ENCODE assay signal across 15 cellular contexts in the genomic region with DNA sequence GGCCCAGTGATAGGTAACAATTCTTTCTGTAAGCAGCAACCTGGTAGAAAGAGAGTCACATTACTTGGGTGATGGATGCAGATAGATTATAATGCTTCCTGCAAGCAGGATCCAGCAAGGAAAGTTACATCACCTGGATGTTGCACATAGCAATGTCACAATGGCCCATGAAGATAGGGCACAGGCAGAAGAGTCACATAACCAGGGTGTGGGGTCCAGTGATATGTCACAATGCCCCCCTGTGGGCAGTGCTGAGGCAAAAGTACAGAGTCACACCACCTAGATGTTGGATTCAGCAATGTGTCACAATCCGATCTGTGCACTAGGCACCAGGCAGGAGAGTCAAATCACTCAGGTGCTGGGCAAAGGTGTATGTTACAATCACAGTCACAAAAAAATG. TPM values are rescaled to one million over a fixed set of nuclear protein-coding genes. Genes with fewer than 3 reads are reported as not detected.
DNase-seq lines count a peak whose midpoint lies in the region; ATAC-seq and TF ChIP-seq lines count a peak whose summit lies in the region.
"Had no signal": no experiment of that assay in that cellular context is flagged by ENCODE, and none has a peak within 500 bp of the region (broad histone marks: within the 10 kb centered on the region; RNA-seq: fewer than 3 reads in every experiment).

No MANE protein-coding gene starts in this region.

- no peak overlapping the region for H2AFZ ChIP-seq in trophoblast cell (ENCODE audit: insufficient read depth, low read length, poor library complexity)

- no peaks in the 10 kb centered on the region for H3K27me3 ChIP-seq in trophoblast cell (ENCODE audit: insufficient read depth, low read length)

- intact Hi-C loops in Right ventricle myocardium inferior (cut with DNase I): no loop called here

- no peak overlapping the region for H3K9ac ChIP-seq in trophoblast cell (ENCODE audit: low read length)

- no peaks in the 10 kb centered on the region for H3K9me3 ChIP-seq in trophoblast cell (ENCODE audit: insufficient read depth, low read depth, low read length)

- peak overlapping the region; percentile 32 for H3K27ac Mint-ChIP-seq in nephron progenitor cell
- no peak overlapping the region for H3K27ac Mint-ChIP-seq in immature natural killer cell

- ATAC-seq in Right ventricle myocardium inferior (no peak), esophagus mucosa (no peak)

- peaks cover 24 to 53% of the 10 kb centered on the region in 2 experiments for H3K36me3 ChIP-seq in trophoblast cell (ENCODE audit: control insufficient read depth in 1 of 2, insufficient read depth in 2 of 2, low read length in 2 of 2)

- H3K27ac ChIP-seq in trophoblast cell (ENCODE audit: low read depth, low read length): no peak overlapping the region

- H3K4ac ChIP-seq in trophoblast cell (ENCODE audit: low read depth, low read length): no peak overlapping the region

- TF ChIP-seq POLR2A in NB4 (IDR thresholded peaks at IDR 0.05; ENCODE audit: extremely low read depth, insufficient read length): no peak

- no peak for TF ChIP-seq CTCF in NB4 (IDR thresholded peaks at IDR 0.05; ENCODE audit: low read depth, low read length)
- no peak for TF ChIP-seq CTCF in nephron progenitor cell (IDR thresholded peaks at IDR 0.05)

- H3K23ac ChIP-seq in trophoblast cell (ENCODE audit: low read length): no peak overlapping the region

- no peak overlapping the region for H3K4me3 Mint-ChIP-seq in nephron progenitor cell
- no peak overlapping the region for H3K4me3 Mint-ChIP-seq in immature natural killer cell

- peaks cover 80% of the 10 kb centered on the region for H3K36me3 Mint-ChIP-seq in nephron progenitor cell (ENCODE audit: low read depth)
- H3K36me3 Mint-ChIP-seq in immature natural killer cell: peaks cover 17 to 35% (median 20%) of the 10 kb centered on the region in 3 donors

- H2AK5ac ChIP-seq in trophoblast cell (ENCODE audit: low read length): no peak overlapping the region

- peak; percentile 15 for DNase-seq in NB4 (ENCODE audit: low read depth)
- no peak for DNase-seq in nephron progenitor cell
- DNase-seq in trophoblast cell: peak; percentile 85 to 91
- DNase-seq in immature natural killer cell: no peak
- DNase-seq in Right ventricle myocardium inferior (ENCODE audit: missing footprints): no peak
- DNase-seq: C1 segment of cervical spinal cord; Calu3; CD4-positive, alpha-beta memory T cell; COR-L47; DMS79 treated with DMSO at 0.1 percent for 48 hours; GF-D8; GOT3; H7; HCEC 1CT had no signal

- no peak overlapping the region for H3K14ac ChIP-seq in trophoblast cell (ENCODE audit: low read length)

- H3K4me2 ChIP-seq in trophoblast cell (ENCODE audit: low read length): no peak overlapping the region

- no peak overlapping the region for H4K12ac ChIP-seq in trophoblast cell (ENCODE audit: low read depth, low read length)

- no peaks in the 10 kb centered on the region for H3K4me1 ChIP-seq in trophoblast cell (ENCODE audit: control insufficient read depth in 1 of 2, insufficient read depth in 2 of 2, low read length in 2 of 2)

- H3K79me2 ChIP-seq in trophoblast cell (ENCODE audit: control insufficient read depth, insufficient read depth, low read length, poor library complexity): peaks cover 8% of the 10 kb centered on the region

- peaks cover 23% of the 10 kb centered on the region for H3K4me1 Mint-ChIP-seq in nephron progenitor cell
- H3K4me1 Mint-ChIP-seq in immature natural killer cell: peaks cover 12 to 20% of the 10 kb centered on the region in 2 donors

- no CpG with 5 or more reads among the region's 1 CpG for WGBS in trophoblast cell (ENCODE audit: extremely low coverage, insufficient coverage, insufficient read length)

- no peak overlapping the region for H2BK5ac ChIP-seq in trophoblast cell (ENCODE audit: low read depth, low read length, poor library complexity)

- H3K9me3 Mint-ChIP-seq in nephron progenitor cell (peaks cover 14% of the 10 kb centered on the region), immature natural killer cell (no peaks in the 10 kb centered on the region)
- H3K9me3 Mint-ChIP-seq: CD4-positive, alpha-beta memory T cell had no signal

- peaks cover 5% of the 10 kb centered on the region for H3K27me3 Mint-ChIP-seq in nephron progenitor cell (ENCODE audit: low read depth, poor library complexity)
- peaks cover 5 to 9% (median 9%) of the 10 kb centered on the region in 3 donors for H3K27me3 Mint-ChIP-seq in immature natural killer cell (ENCODE audit: low read depth in 3 of 3)
- H3K27me3 Mint-ChIP-seq: CD4-positive, alpha-beta memory T cell had no signal

- peaks cover 7% of the 10 kb centered on the region for H3K79me1 ChIP-seq in trophoblast cell (ENCODE audit: low read length)

- no peak overlapping the region for H4K91ac ChIP-seq in trophoblast cell (ENCODE audit: low read depth, low read length)

- no peak overlapping the region for H2BK120ac ChIP-seq in trophoblast cell (ENCODE audit: insufficient read depth, low read length, poor library complexity)

- no peak overlapping the region for H4K8ac ChIP-seq in trophoblast cell (ENCODE audit: low read depth, low read length)

- H3K4me3 ChIP-seq in NB4 (ENCODE audit: low read depth, low read length) (no peak overlapping the region), trophoblast cell (ENCODE audit: low read depth, low read length) (no peak overlapping the region)

- H3K18ac ChIP-seq in trophoblast cell (ENCODE audit: low read length): no peak overlapping the region

- H2BK12ac ChIP-seq in trophoblast cell (ENCODE audit: low read length): no peak overlapping the region

RNA-seq across cellular contexts. Expression of a gene that starts 4.0 kb away (rescaled TPM):
- polyA plus RNA-seq in trophoblast cell (2013): 17.1 and 17.8 TPM in 2 replicates
- polyA plus RNA-seq in immature natural killer cell: 10 to 100 TPM in 1 of 3 donors, 1 to 10 TPM in 2; 4.1 to 12.0 (median 6.5) TPM
- total RNA-seq in Right ventricle myocardium inferior (5.2 TPM), esophagus mucosa (4.5 TPM)

Comparison
In these comparisons a context has a peak if more than half of its experiments do, and no peak if none do; other contexts are left out.
1. DNase-seq: peak in NB4 (single experiment) and trophoblast cell (2 of 2); none in nephron progenitor cell (single experiment), immature natural killer cell (0 of 3) and Right ventricle myocardium inferior (single experiment).